ENCODE assay signal across 8 cellular contexts in the genomic region with DNA sequence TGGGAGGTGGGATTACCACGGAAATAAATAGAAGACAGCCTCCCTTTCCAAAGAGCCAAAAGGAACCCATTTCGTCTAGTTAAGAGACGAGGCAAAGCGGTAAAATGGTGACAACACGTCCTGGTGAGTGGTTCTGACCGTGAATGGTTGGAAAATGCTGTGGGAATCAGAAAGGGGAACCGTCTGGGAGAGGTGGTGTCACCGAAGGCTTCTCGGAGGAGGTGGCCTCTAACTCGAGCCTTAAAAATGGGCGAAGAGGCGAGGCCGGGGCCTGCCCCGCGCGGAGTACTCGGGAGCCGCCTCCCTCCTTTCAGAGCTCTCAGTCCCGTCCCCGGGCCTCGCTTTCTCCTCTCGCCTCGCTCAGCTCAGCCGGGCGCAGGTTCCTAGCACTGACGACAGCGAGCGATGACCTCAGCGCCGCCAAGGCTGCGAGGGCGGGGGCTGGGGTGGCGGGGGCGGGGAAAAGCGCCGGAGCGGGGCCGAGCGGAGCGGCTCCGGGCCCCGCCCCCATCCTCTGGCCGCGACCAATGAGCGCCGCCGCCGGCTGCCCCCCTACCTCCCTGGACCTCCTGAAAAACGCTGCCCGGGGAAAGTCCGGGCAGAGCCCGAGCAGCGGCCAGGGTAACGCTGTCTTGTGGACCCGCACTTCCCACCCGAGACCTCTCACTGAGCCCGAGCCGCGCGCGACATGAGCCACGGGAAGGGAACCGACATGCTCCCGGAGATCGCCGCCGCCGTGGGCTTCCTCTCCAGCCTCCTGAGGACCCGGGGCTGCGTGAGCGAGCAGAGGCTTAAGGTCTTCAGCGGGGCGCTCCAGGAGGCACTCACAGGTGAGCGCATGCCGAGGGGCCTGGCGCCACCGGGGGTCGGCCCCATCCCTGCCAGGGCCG. TPM values are rescaled to one million over a fixed set of nuclear protein-coding genes. Genes with fewer than 3 reads are reported as not detected.
A peak's percentile ranks its signal among the peaks of the same experiment; 100 is the strongest.
DNase-seq lines count a peak whose midpoint lies in the region; ATAC-seq and TF ChIP-seq lines count a peak whose summit lies in the region.

BTG2 (plus strand) TSS at position 601 of the 890 bp plus-strand sequence; CDS start at position 689, 88 bp downstream.

- H3K9me3 ChIP-seq in esophagus (ENCODE audit: control insufficient read depth in 2 of 2, insufficient read depth in 1 of 2, low read depth in 1 of 2, low read length in 1 of 2): no peaks in the 10 kb centered on the region
- no peaks in the 10 kb centered on the region for H3K9me3 ChIP-seq in mucosa of stomach (ENCODE audit: control insufficient read depth, low read length)

- H3K27ac ChIP-seq in esophagus (ENCODE audit: low read depth in 2 of 2, low read length in 1 of 2): peak within 1 kb of the TSS; percentile 94 to 97

- no peaks in the 10 kb centered on the region for H3K27me3 ChIP-seq in esophagus (ENCODE audit: control insufficient read depth in 1 of 2, insufficient read depth in 2 of 2, low read length in 2 of 2)
- no peaks in the 10 kb centered on the region for H3K27me3 ChIP-seq in mucosa of stomach (ENCODE audit: control insufficient read depth, insufficient read depth, low read length)

- H3K36me3 ChIP-seq in esophagus (ENCODE audit: control insufficient read depth in 2 of 2, insufficient read depth in 2 of 2, low read length in 1 of 2): peaks cover 7 to 9% of the 10 kb centered on the region in 2 donors
- peaks cover 30% of the 10 kb centered on the region for H3K36me3 ChIP-seq in mucosa of stomach (ENCODE audit: control insufficient read depth, insufficient read depth, low read length)

- H3K4me3 ChIP-seq in esophagus (ENCODE audit: low read depth in 1 of 2, low read length in 2 of 2) (peak within 1 kb of the TSS; percentile 64 to 93), mucosa of stomach (ENCODE audit: low read length) (peak within 1 kb of the TSS; percentile 96)

- H3K4me1 Mint-ChIP-seq in activated T-cell treated with anti-CD3 and anti-CD28 coated beads, Interleukin-2, amount 50 U/mL, for 4 hours (ENCODE audit: low read depth): peaks cover 64% of the 10 kb centered on the region

- no peaks in the 10 kb centered on the region for H3K9me3 Mint-ChIP-seq in activated T-cell treated with anti-CD3 and anti-CD28 coated beads, Interleukin-2, amount 50 U/mL, for 4 hours

- H3K36me3 Mint-ChIP-seq in activated T-cell treated with anti-CD3 and anti-CD28 coated beads, Interleukin-2, amount 50 U/mL, for 4 hours (ENCODE audit: insufficient read depth): peaks cover 41% of the 10 kb centered on the region

- DNase-seq in DMS53 (lab: John Stamatoyannopoulos, UW) (peak; percentile 99), KG1 (lab: John Stamatoyannopoulos, UW) (peak; percentile 68)
- peak; percentile 92 for DNase-seq in activated T-cell treated with anti-CD3 and anti-CD28 coated beads, Interleukin-2, amount 50 U/mL, for 4 hours
- peak; percentile 87 to 90 for DNase-seq in stimulated activated CD8-positive, alpha-beta memory T cell treated with anti-CD3 and anti-CD28 coated beads, Interleukin-7, amount 100 ng/mL, for 1 hour (ENCODE audit: low read depth in 2 of 2)

- peak; percentile 73 for ATAC-seq in GM21723 (IDR thresholded peaks at IDR 0.05; ENCODE audit: unreplicated experiment)
- peak; percentile 83 to 84 for ATAC-seq in activated T-cell treated with anti-CD3 and anti-CD28 coated beads, Interleukin-2, amount 50 U/mL, for 4 hours

- peak within 1 kb of the TSS; percentile 99 for H3K4me3 Mint-ChIP-seq in activated T-cell treated with anti-CD3 and anti-CD28 coated beads, Interleukin-2, amount 50 U/mL, for 4 hours

- H3K27me3 Mint-ChIP-seq in activated T-cell treated with anti-CD3 and anti-CD28 coated beads, Interleukin-2, amount 50 U/mL, for 4 hours (ENCODE audit: low read depth): no peaks in the 10 kb centered on the region

- H3K4me1 ChIP-seq in esophagus (ENCODE audit: control insufficient read depth in 2 of 2, insufficient read depth in 2 of 2, low read length in 1 of 2) (peaks cover 4 to 10% of the 10 kb centered on the region in 2 donors), mucosa of stomach (ENCODE audit: control insufficient read depth, insufficient read depth, low read length) (peaks cover 36% of the 10 kb centered on the region)

- 2 to 3% methylated on average over 64 to 79 of the region's 79 CpGs for whole genome bisulfite sequencing in esophagus, 2 donors

- H3K9ac ChIP-seq in mucosa of stomach (ENCODE audit: low read length): peak within 1 kb of the TSS; percentile 100

TF ChIP-seq in PFSK-1, 5 proteins besides CTCF, POLR2A, EP300 and RAD21:
- TF ChIP-seq SIN3A (IDR thresholded peaks at IDR 0.05; ENCODE audit: borderline replicate concordance, insufficient read depth, low read length) (0 out of 2 replicates have a peak, but pooled peaks have one; percentile 30), POLR2AphosphoS5 (IDR thresholded peaks at IDR 0.05; ENCODE audit: low read depth, low read length) (peak; percentile 94), FOXP2 (optimal IDR thresholded peaks at IDR 0.05; ENCODE audit: borderline replicate concordance, extremely low read depth, extremely low read length, insufficient read depth) (no peak), TAF1 (IDR thresholded peaks at IDR 0.05; ENCODE audit: borderline replicate concordance, insufficient read depth, low read length) (peak; percentile 65; the same call in 1 of the 2 replicates)
- TF ChIP-seq, protein P1, sequence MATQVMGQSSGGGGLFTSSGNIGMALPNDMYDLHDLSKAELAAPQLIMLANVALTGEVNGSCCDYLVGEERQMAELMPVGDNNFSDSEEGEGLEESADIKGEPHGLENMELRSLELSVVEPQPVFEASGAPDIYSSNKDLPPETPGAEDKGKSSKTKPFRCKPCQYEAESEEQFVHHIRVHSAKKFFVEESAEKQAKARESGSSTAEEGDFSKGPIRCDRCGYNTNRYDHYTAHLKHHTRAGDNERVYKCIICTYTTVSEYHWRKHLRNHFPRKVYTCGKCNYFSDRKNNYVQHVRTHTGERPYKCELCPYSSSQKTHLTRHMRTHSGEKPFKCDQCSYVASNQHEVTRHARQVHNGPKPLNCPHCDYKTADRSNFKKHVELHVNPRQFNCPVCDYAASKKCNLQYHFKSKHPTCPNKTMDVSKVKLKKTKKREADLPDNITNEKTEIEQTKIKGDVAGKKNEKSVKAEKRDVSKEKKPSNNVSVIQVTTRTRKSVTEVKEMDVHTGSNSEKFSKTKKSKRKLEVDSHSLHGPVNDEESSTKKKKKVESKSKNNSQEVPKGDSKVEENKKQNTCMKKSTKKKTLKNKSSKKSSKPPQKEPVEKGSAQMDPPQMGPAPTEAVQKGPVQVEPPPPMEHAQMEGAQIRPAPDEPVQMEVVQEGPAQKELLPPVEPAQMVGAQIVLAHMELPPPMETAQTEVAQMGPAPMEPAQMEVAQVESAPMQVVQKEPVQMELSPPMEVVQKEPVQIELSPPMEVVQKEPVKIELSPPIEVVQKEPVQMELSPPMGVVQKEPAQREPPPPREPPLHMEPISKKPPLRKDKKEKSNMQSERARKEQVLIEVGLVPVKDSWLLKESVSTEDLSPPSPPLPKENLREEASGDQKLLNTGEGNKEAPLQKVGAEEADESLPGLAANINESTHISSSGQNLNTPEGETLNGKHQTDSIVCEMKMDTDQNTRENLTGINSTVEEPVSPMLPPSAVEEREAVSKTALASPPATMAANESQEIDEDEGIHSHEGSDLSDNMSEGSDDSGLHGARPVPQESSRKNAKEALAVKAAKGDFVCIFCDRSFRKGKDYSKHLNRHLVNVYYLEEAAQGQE (IDR thresholded peaks at IDR 0.05; ENCODE audit: insufficient read depth in 1 of 2, low read depth in 2 of 2, low read length in 2 of 2): no peak

RNA-seq across cellular contexts. Expression of gene BTG2, which starts in this region (rescaled TPM):
- polyA plus RNA-seq in PFSK-1 (2012; ENCODE audit: insufficient read length, low read depth): 0.16 TPM
- total RNA-seq in activated T-cell treated with anti-CD3 and anti-CD28 coated beads, Interleukin-2, amount 50 U/mL, for 4 hours: 100 to 1,000 TPM in 1 of 3 donors, 10 to 100 TPM in 2; 73.0 to 101 (median 80.5) TPM
- 10 to 100 TPM in 1 of 2 donors, 1 to 10 TPM in 1; 9.4 to 27.3 TPM for polyA plus RNA-seq in esophagus

Comparison
In these comparisons a context has a peak if more than half of its experiments do, and no peak if none do; other contexts are left out.
1. Peak in every context shown above with its lines: DNase-seq, ATAC-seq, H3K4me3 ChIP-seq and H3K27ac ChIP-seq.